In genomic region chr4:189804884-189805283, GRCh38 we compare ENCODE assay signal across 20 cellular contexts.
DNase-seq lines count a peak whose midpoint lies in the region; ATAC-seq and TF ChIP-seq lines count a peak whose summit lies in the region.
"Had no signal": no experiment of that assay in that cellular context is flagged by ENCODE, and none has a peak within 500 bp of the region (broad histone marks: within the 10 kb centered on the region; RNA-seq: fewer than 3 reads in every experiment).

No MANE protein-coding gene starts in this region.

- WGBS in heart right ventricle, 2 donors = 30 to 34% methylated on average over 5 of the region's 5 CpGs

- intact Hi-C loops in Right ventricle myocardium superior (cut with DNase I) (no loop called here), heart right ventricle (cut with DNase I) (loop anchor here in 1 of 10 donors (10.0 kb wide), 1 partner anchor 100 kb away; no protein-coding TSS in a partner anchor)

- no peak overlapping the region for H3K27ac Mint-ChIP-seq in stimulated activated naive B cell treated with anti-CD40 and anti-IgM and Interleukin-4, amounts not matched to agents 10 μg/mL and 1 μg/mL and 100 μg/mL, for 72 hours
- H3K27ac Mint-ChIP-seq: CD8-positive, alpha-beta T cell had no signal

- H3K9me3 ChIP-seq in right atrium auricular region = no peaks in the 10 kb centered on the region
- peaks cover 0 to 25% (median 0%) of the 10 kb centered on the region in 11 donors for H3K9me3 ChIP-seq in heart right ventricle

- TF ChIP-seq CTCF in right atrium auricular region (IDR thresholded peaks at IDR 0.05) (no peak), heart right ventricle (IDR thresholded peaks at IDR 0.05) (no peak)

- peak; percentile 88 for ATAC-seq in Right ventricle myocardium superior (ENCODE audit: poor library complexity)
- ATAC-seq in heart right ventricle = peak in 7 of 8 donors; percentile 49 to 93 (median 68)
- ATAC-seq in stimulated activated naive B cell treated with anti-CD40 and anti-IgM and Interleukin-4, amounts not matched to agents 10 μg/mL and 1 μg/mL and 100 μg/mL, for 72 hours (replicated peaks) = no peak
- ATAC-seq: CD8-positive, alpha-beta T cell; HepG2 had no signal

- H3K27me3 Mint-ChIP-seq in stimulated activated naive B cell treated with anti-CD40 and anti-IgM and Interleukin-4, amounts not matched to agents 10 μg/mL and 1 μg/mL and 100 μg/mL, for 72 hours = no peaks in the 10 kb centered on the region

- peaks cover 0 to 3% of the 10 kb centered on the region in 2 donors for H3K36me3 Mint-ChIP-seq in stimulated activated naive B cell treated with anti-CD40 and anti-IgM and Interleukin-4, amounts not matched to agents 10 μg/mL and 1 μg/mL and 100 μg/mL, for 72 hours
- H3K36me3 Mint-ChIP-seq: CD8-positive, alpha-beta T cell had no signal

- H3K4me1 ChIP-seq in right atrium auricular region (no peaks in the 10 kb centered on the region), heart right ventricle (peaks cover 0 to 4% (median 0%) of the 10 kb centered on the region in 9 donors)
- H3K4me1 ChIP-seq: Caco-2 had no signal

- no peaks in the 10 kb centered on the region for H3K36me3 ChIP-seq in right atrium auricular region
- H3K36me3 ChIP-seq in heart right ventricle = no peaks in the 10 kb centered on the region

- H3K9me3 Mint-ChIP-seq in stimulated activated naive B cell treated with anti-CD40 and anti-IgM and Interleukin-4, amounts not matched to agents 10 μg/mL and 1 μg/mL and 100 μg/mL, for 72 hours = peaks cover 10 to 14% of the 10 kb centered on the region in 2 donors

- DNase-seq in Right ventricle myocardium superior (peak; percentile 68), right atrium auricular region (ENCODE audit: low spot score) (no peak), heart right ventricle (peak; percentile 18 to 44), kidney tubule cell (ENCODE audit: low spot score) (peak; percentile 8), T-helper 9 cell (no peak), cerebellar nuclear complex (lab: John Stamatoyannopoulos, UW) (no peak)
- DNase-seq in stimulated activated naive B cell treated with anti-CD40 and anti-IgM and Interleukin-4, amounts not matched to agents 10 μg/mL and 1 μg/mL and 100 μg/mL, for 72 hours = no peak
- DNase-seq: AML-193; C1 segment of cervical spinal cord; Caco-2; CD8-positive, alpha-beta T cell; NCI-H1105 treated with DMSO at 0.1 percent for 48 hours; NCI-H146; NCI-H1930; NCI-H2107; NCI-H524; NCI-H774; RPMI8226; SHP77 treated with DMSO at 0.1 percent for 48 hours had no signal

- H3K27ac ChIP-seq in right atrium auricular region (peak overlapping the region in 1 of 2 donors; percentile 37), heart right ventricle (no peak overlapping the region)

- H3K4me3 ChIP-seq in right atrium auricular region = no peak overlapping the region
- H3K4me3 ChIP-seq in heart right ventricle = no peak overlapping the region

- no peaks in the 10 kb centered on the region for H3K4me1 Mint-ChIP-seq in stimulated activated naive B cell treated with anti-CD40 and anti-IgM and Interleukin-4, amounts not matched to agents 10 μg/mL and 1 μg/mL and 100 μg/mL, for 72 hours

- H3K4me3 Mint-ChIP-seq in stimulated activated naive B cell treated with anti-CD40 and anti-IgM and Interleukin-4, amounts not matched to agents 10 μg/mL and 1 μg/mL and 100 μg/mL, for 72 hours = no peak overlapping the region
- H3K4me3 Mint-ChIP-seq: CD8-positive, alpha-beta T cell had no signal

- no peaks in the 10 kb centered on the region for H3K27me3 ChIP-seq in right atrium auricular region
- H3K27me3 ChIP-seq in heart right ventricle = no peaks in the 10 kb centered on the region

Comparison
In these comparisons a context has a peak if more than half of its experiments do, and no peak if none do; other contexts are left out.
1. DNase-seq: peak in Right ventricle myocardium superior (single experiment), heart right ventricle (2 of 2) and kidney tubule cell (single experiment); none in right atrium auricular region (single experiment), T-helper 9 cell (single experiment), cerebellar nuclear complex (0 of 2) and stimulated activated naive B cell treated with anti-CD40 and anti-IgM and Interleukin-4, amounts not matched to agents 10 μg/mL and 1 μg/mL and 100 μg/mL, for 72 hours (single experiment).
2. ATAC-seq: peak in Right ventricle myocardium superior (single experiment) and heart right ventricle (7 of 8); none in stimulated activated naive B cell treated with anti-CD40 and anti-IgM and Interleukin-4, amounts not matched to agents 10 μg/mL and 1 μg/mL and 100 μg/mL, for 72 hours (0 of 2).